In the genomic region with DNA sequence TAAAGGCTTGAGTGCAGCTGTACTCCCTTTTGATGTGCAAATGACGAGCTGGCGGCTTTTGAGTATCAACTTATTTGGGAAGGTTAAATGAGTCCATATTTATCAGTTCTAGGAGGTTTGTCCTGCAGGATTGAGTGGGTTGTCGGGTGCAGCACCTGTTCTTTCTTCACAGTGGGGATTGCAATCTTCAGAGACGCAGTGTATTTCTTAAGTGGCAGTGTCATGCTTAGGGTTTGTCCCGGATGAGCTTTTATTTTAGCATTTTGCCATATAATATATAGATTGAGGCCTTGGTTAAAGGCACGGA, we compare ENCODE assay signal across 8 cellular contexts. TPM values are rescaled to one million over a fixed set of nuclear protein-coding genes. Genes with fewer than 3 reads are reported as not detected.
DNase-seq lines count a peak whose midpoint lies in the region; ATAC-seq and TF ChIP-seq lines count a peak whose summit lies in the region.

No MANE protein-coding gene starts in this region.

- H3K27me3 ChIP-seq in SJCRH30 (no peaks in the 10 kb centered on the region), fibroblast of lung (ENCODE audit: control insufficient read depth, insufficient read depth, low read length) (no peaks in the 10 kb centered on the region), psoas muscle (ENCODE audit: insufficient read depth in 3 of 3, low read length in 2 of 3) (no peaks in the 10 kb centered on the region)

- TF ChIP-seq CTCF in GM12875 (IDR thresholded peaks at IDR 0.05; ENCODE audit: borderline replicate concordance, insufficient read depth, low read depth, low read length) (no peak), fibroblast of lung (conservative IDR thresholded peaks at IDR 0.05 in 1 of 2, IDR thresholded peaks at IDR 0.05 in 1 of 2; ENCODE audit: low read depth in 1 of 2, low read length in 2 of 2) (no peak), psoas muscle (IDR thresholded peaks at IDR 0.05) (no peak)

- peak overlapping the region; percentile 80 for H3K9ac ChIP-seq in fibroblast of lung (ENCODE audit: insufficient read depth, low read length)

- H3K9me3 ChIP-seq in SJCRH30 (replicated peaks) (no peaks in the 10 kb centered on the region), fibroblast of lung (ENCODE audit: control insufficient read depth, insufficient read depth, low read depth, low read length) (no peaks in the 10 kb centered on the region), psoas muscle (no peaks in the 10 kb centered on the region)

- H3K4me1 ChIP-seq in SJCRH30 = no peaks in the 10 kb centered on the region
- peaks cover 2% of the 10 kb centered on the region for H3K4me1 ChIP-seq in fibroblast of lung (ENCODE audit: control insufficient read depth, extremely low read depth, insufficient read depth, low read length)
- H3K4me1 ChIP-seq in psoas muscle = peaks cover 5% of the 10 kb centered on the region

- H3K27ac ChIP-seq in SJCRH30 = no peak overlapping the region
- H3K27ac ChIP-seq in fibroblast of lung (ENCODE audit: insufficient read depth, low read length) = peak overlapping the region; percentile 77
- no peak overlapping the region for H3K27ac ChIP-seq in psoas muscle

- peak overlapping the region; percentile 87 for H2AFZ ChIP-seq in fibroblast of lung (ENCODE audit: low read length)

- WGBS in psoas muscle, 3 donors = 20 to 44% (median 22%) methylated on average over 6 of the region's 6 CpGs

- no peak for ATAC-seq in psoas muscle
- ATAC-seq in HG02970 (IDR thresholded peaks at IDR 0.05; ENCODE audit: low FRiP score, unreplicated experiment) = no peak

- peak overlapping the region; percentile 97 for H3K4me3 ChIP-seq in GM12875 (ENCODE audit: low read depth, low read length)
- H3K4me3 ChIP-seq in SJCRH30 = peak overlapping the region; percentile 69
- H3K4me3 ChIP-seq in fibroblast of lung (replicated peaks in 1 of 4; ENCODE audit: control extremely low read depth in 1 of 4, insufficient read depth in 1 of 4, low read depth in 3 of 4, low read length in 4 of 4) = peak overlapping the region; percentile 73 to 92 (median 82)
- H3K4me3 ChIP-seq in psoas muscle = peak overlapping the region; percentile 80

- intact Hi-C loops in psoas muscle (cut with DNase I) = loop anchor here (2.0 to 5.0 kb wide), 5 partner anchors 194 to 545 kb away; a partner anchor contains a TSS

- H4K20me1 ChIP-seq in fibroblast of lung (ENCODE audit: control insufficient read depth, extremely low read depth, insufficient read depth, low read length) = no peaks in the 10 kb centered on the region

- DNase-seq in SJCRH30 = no peak
- DNase-seq in fibroblast of lung (ENCODE audit: low read depth in 2 of 2) = peak; percentile 15 to 17
- no peak for DNase-seq in psoas muscle
- DNase-seq in DMS53 (lab: John Stamatoyannopoulos, UW) = no peak
- DNase-seq in HK-2 (ENCODE audit: unreplicated experiment) = no peak
- DNase-seq in kidney tubule cell (ENCODE audit: low spot score) = no peak

- no peaks in the 10 kb centered on the region for H3K36me3 ChIP-seq in SJCRH30
- no peaks in the 10 kb centered on the region for H3K36me3 ChIP-seq in fibroblast of lung (ENCODE audit: control insufficient read depth, insufficient read depth, low read length)
- H3K36me3 ChIP-seq in psoas muscle (ENCODE audit: insufficient read depth in 1 of 2, low read depth in 1 of 2) = no peaks in the 10 kb centered on the region

- H3K4me2 ChIP-seq in fibroblast of lung (ENCODE audit: extremely low read depth, insufficient read depth, low read length) = peak overlapping the region; percentile 92

- H3K79me2 ChIP-seq in fibroblast of lung (ENCODE audit: control insufficient read depth, insufficient read depth, low read length) = peaks cover 28% of the 10 kb centered on the region

RNA-seq across cellular contexts. Expression of a gene that starts 1.2 kb away (rescaled TPM):
- 11.0 and 12.2 TPM in 2 replicates for total RNA-seq in SJCRH30 (2014; rRNA removed; shearing (Covaris generic))
- total RNA-seq in fibroblast of lung = 95.8 and 105 TPM in 2 replicates
- 43.1 and 51.4 TPM in 2 replicates for polyA plus RNA-seq in fibroblast of lung
- 29.2 and 29.3 TPM in 2 replicates for polyA plus RNA-seq in fibroblast of lung (2012)
- polyA minus RNA-seq in fibroblast of lung (ENCODE audit: low replicate concordance) = 6.8 and 15.6 TPM in 2 replicates
- 1 to 10 TPM; 4.1 to 8.6 (median 6.7) TPM for total RNA-seq in psoas muscle
- 1 to 10 TPM; 3.2 to 7.4 (median 3.4) TPM for polyA plus RNA-seq in psoas muscle

Comparison
In these comparisons a context has a peak if more than half of its experiments do, and no peak if none do; other contexts are left out.
1. DNase-seq: peak in fibroblast of lung (2 of 2); none in SJCRH30 (0 of 2), psoas muscle (0 of 2), DMS53 (single experiment), HK-2 (single experiment) and kidney tubule cell (single experiment).
2. Peak in every context shown above with its lines, with median percentiles within 50 percentile points of each other: H3K4me3 ChIP-seq.